In genomic region chr2:10162586-10163497, GRCh38 we compare ENCODE assay signal across 12 cellular contexts. TPM values are rescaled to one million over a fixed set of nuclear protein-coding genes. Genes with fewer than 3 reads are reported as not detected.
DNase-seq lines count a peak whose midpoint lies in the region; ATAC-seq, FAIRE-seq and TF ChIP-seq lines count a peak whose summit lies in the region.
"Had no signal": no experiment of that assay in that cellular context is flagged by ENCODE, and none has a peak within 500 bp of the region (broad histone marks: within the 10 kb centered on the region; RNA-seq: fewer than 3 reads in every experiment).

No MANE protein-coding gene starts in this region.

- TF ChIP-seq POLR2A in endothelial cell of umbilical vein (IDR thresholded peaks at IDR 0.05; ENCODE audit: low read depth, low read length): no peak

- dilution Hi-C loops in endothelial cell of umbilical vein (cut with MboI; ENCODE audit: extremely low pct_ligation_motif_present, low sequenced_read_pairs): no loop called here

- peak overlapping the region; percentile 82 for H3K9ac ChIP-seq in endothelial cell of umbilical vein (replicated peaks; ENCODE audit: extremely low read depth, insufficient read depth, low read length)

- no peak overlapping the region for H3K4me3 ChIP-seq in endothelial cell of umbilical vein (replicated peaks in 1 of 3; ENCODE audit: insufficient read depth in 1 of 3, low read depth in 1 of 3, low read length in 3 of 3)
- H3K4me3 ChIP-seq: breast epithelium had no signal

- DNase-seq in activated T-cell treated with anti-CD3 and anti-CD28 coated beads, Interleukin-2, amount 50 U/mL, for 4 hours: peak; percentile 15
- no peak for DNase-seq in activated T-cell treated with anti-CD3 and anti-CD28 coated beads, Interleukin-2, amount 50 U/mL, for 48 hours
- DNase-seq in NCI-H2227 (lab: John Stamatoyannopoulos, UW; ENCODE audit: unreplicated experiment): peak; percentile 87
- DNase-seq in endothelial cell of umbilical vein (ENCODE audit: low read depth, low spot score): peak; percentile 26
- peak; percentile 63 for DNase-seq in superior temporal gyrus (ENCODE audit: extremely low spot score)
- DNase-seq in H4 (ENCODE audit: low spot score): no peak
- DNase-seq: naive B cell had no signal

- peak overlapping the region; percentile 54 for H3K4me2 ChIP-seq in endothelial cell of umbilical vein (ENCODE audit: insufficient read depth, low read length)

- no peaks in the 10 kb centered on the region for H3K9me3 Mint-ChIP-seq in activated T-cell treated with anti-CD3 and anti-CD28 coated beads, Interleukin-2, amount 50 U/mL, for 4 hours
- H3K9me3 Mint-ChIP-seq: naive B cell had no signal

- POLR2A ChIA-PET in endothelial cell of umbilical vein (lab: Charles Lee): interaction anchor here (0.5 to 0.7 kb wide), 3 partner anchors 36 to 272 kb away, joined by 3 to 4 read pairs (median 3); no protein-coding TSS in a partner anchor

- CTCF ChIA-PET in endothelial cell of umbilical vein (lab: Charles Lee): interaction anchor here (0.8 to 8.3 kb wide), 14 partner anchors 8 to 272 kb away, joined by 3 to 69 read pairs (median 5); partner anchors contain the start of gene HPCAL1

- H3K27ac ChIP-seq in endothelial cell of umbilical vein (ENCODE audit: insufficient read depth, low read depth, low read length): peak overlapping the region; percentile 97
- H3K27ac ChIP-seq: breast epithelium had no signal

- H3K9me3 ChIP-seq in endothelial cell of umbilical vein (replicated peaks; ENCODE audit: control insufficient read depth, insufficient read depth, low read length): no peaks in the 10 kb centered on the region
- H3K9me3 ChIP-seq: breast epithelium had no signal

- no peak overlapping the region for H3K4me3 Mint-ChIP-seq in activated T-cell treated with anti-CD3 and anti-CD28 coated beads, Interleukin-2, amount 50 U/mL, for 4 hours
- H3K4me3 Mint-ChIP-seq: B cell had no signal

- peaks cover 57% of the 10 kb centered on the region for H3K4me1 ChIP-seq in endothelial cell of umbilical vein (ENCODE audit: control insufficient read depth, extremely low read depth, insufficient read depth, low read length)
- H3K4me1 ChIP-seq: breast epithelium had no signal

- H3K27me3 ChIP-seq in endothelial cell of umbilical vein (ENCODE audit: control insufficient read depth in 2 of 2, insufficient read depth in 2 of 2, low read length in 2 of 2): no peaks in the 10 kb centered on the region
- H3K27me3 ChIP-seq: breast epithelium had no signal

- no peak for ATAC-seq in activated T-cell treated with anti-CD3 and anti-CD28 coated beads, Interleukin-2, amount 50 U/mL, for 4 hours
- no peak for ATAC-seq in GM19455 (IDR thresholded peaks at IDR 0.05; ENCODE audit: unreplicated experiment)
- ATAC-seq in GM21529 (IDR thresholded peaks at IDR 0.05; ENCODE audit: unreplicated experiment): no peak

- BruUV-seq in endothelial cell of umbilical vein (replicated peaks; lab: Mats Ljungman, UMichigan): no TSS peak

- H2AFZ ChIP-seq in endothelial cell of umbilical vein (ENCODE audit: low read depth, low read length): no peak overlapping the region

- H3K79me2 ChIP-seq in endothelial cell of umbilical vein (ENCODE audit: control insufficient read depth, insufficient read depth, low read length): no peaks in the 10 kb centered on the region

- peaks cover 6% of the 10 kb centered on the region for H3K4me1 Mint-ChIP-seq in activated T-cell treated with anti-CD3 and anti-CD28 coated beads, Interleukin-2, amount 50 U/mL, for 4 hours (ENCODE audit: low read depth)

- no peaks in the 10 kb centered on the region for H4K20me1 ChIP-seq in endothelial cell of umbilical vein (replicated peaks; ENCODE audit: control insufficient read depth, extremely low read depth, insufficient read depth, low read length)

- no peaks in the 10 kb centered on the region for H3K36me3 ChIP-seq in endothelial cell of umbilical vein (ENCODE audit: control insufficient read depth in 2 of 2, extremely low read depth in 1 of 2, insufficient read depth in 2 of 2, low read length in 2 of 2)
- H3K36me3 ChIP-seq: breast epithelium had no signal

- no peak for FAIRE-seq in endothelial cell of umbilical vein (lab: Jason Lieb, UNC)
- FAIRE-seq: HTR-8/SVneo had no signal

- TF ChIP-seq CTCF in endothelial cell of umbilical vein (IDR thresholded peaks at IDR 0.05; ENCODE audit: extremely low read depth in 1 of 2, insufficient read depth in 1 of 2, low read depth in 1 of 2, low read length in 2 of 2): peak in 1 of 2 donors; percentile 18

- no peaks in the 10 kb centered on the region for H3K27me3 Mint-ChIP-seq in activated T-cell treated with anti-CD3 and anti-CD28 coated beads, Interleukin-2, amount 50 U/mL, for 4 hours (ENCODE audit: low read depth)
- H3K27me3 Mint-ChIP-seq: B cell, naive B cell had no signal

- H3K9me1 ChIP-seq in endothelial cell of umbilical vein (replicated peaks; ENCODE audit: control insufficient read depth, extremely low read depth, insufficient read depth, low read length): no peaks in the 10 kb centered on the region

- no peaks in the 10 kb centered on the region for H3K36me3 Mint-ChIP-seq in activated T-cell treated with anti-CD3 and anti-CD28 coated beads, Interleukin-2, amount 50 U/mL, for 4 hours (ENCODE audit: insufficient read depth)
- H3K36me3 Mint-ChIP-seq: naive B cell had no signal

- intact Hi-C loops in endothelial cell of umbilical vein (cut with micrococcal nuclease): loop anchor here (1.0 to 5.0 kb wide), 3 partner anchors 39 to 246 kb away; no protein-coding TSS in a partner anchor

TF ChIP-seq in endothelial cell of umbilical vein, 7 proteins besides CTCF, POLR2A, EP300 and RAD21:
- no peak for TF ChIP-seq MYC (IDR thresholded peaks at IDR 0.05; ENCODE audit: low read depth, low read length)
- TF ChIP-seq GATA2 (IDR thresholded peaks at IDR 0.05; ENCODE audit: insufficient read depth, insufficient read length, low read depth, low read length): no peak
- TF ChIP-seq EZH2 (IDR thresholded peaks at IDR 0.05; ENCODE audit: borderline replicate concordance, low read depth, low read length, severe bottlenecking): no peak
- no peak for TF ChIP-seq MAX (IDR thresholded peaks at IDR 0.05; ENCODE audit: insufficient read depth, insufficient read length)
- TF ChIP-seq FOS (IDR thresholded peaks at IDR 0.05; ENCODE audit: borderline replicate concordance, insufficient read depth, low read length): no peak
- no peak for TF ChIP-seq JUN (IDR thresholded peaks at IDR 0.05; ENCODE audit: borderline replicate concordance, insufficient read depth, insufficient read length, low read depth)
TF ChIP-seq in endothelial cell of umbilical vein: peak in this region for 0.

RNA-seq across cellular contexts. Expression of gene RRM2, which starts 40.3 kb away (rescaled TPM):
- total RNA-seq in activated T-cell treated with anti-CD3 and anti-CD28 coated beads, Interleukin-2, amount 50 U/mL, for 4 hours: 10 to 100 TPM; 40.9 to 54.9 (median 51.6) TPM
- 220 and 246 TPM in 2 replicates for total RNA-seq in endothelial cell of umbilical vein
- 40.9 and 58.0 TPM in 2 replicates for polyA plus RNA-seq in endothelial cell of umbilical vein
- 64.3 and 82.1 TPM in 2 replicates for polyA plus RNA-seq in endothelial cell of umbilical vein (2011; cell fraction: cytosol; rRNA removed)
- polyA plus RNA-seq in endothelial cell of umbilical vein (2011; cell fraction: nucleus; rRNA removed): 66.4 and 74.8 TPM in 2 replicates
- 94.1 and 188 TPM in 2 replicates for polyA plus RNA-seq in endothelial cell of umbilical vein (2012)
- 65.3 and 69.9 TPM in 2 replicates for polyA minus RNA-seq in endothelial cell of umbilical vein
- polyA minus RNA-seq in endothelial cell of umbilical vein (2011; cell fraction: cytosol; rRNA and poly(A)+ RNA removed): 124 TPM
- polyA minus RNA-seq in endothelial cell of umbilical vein (2011; cell fraction: nucleus; rRNA and poly(A)+ RNA removed): 65.7 and 66.2 TPM in 2 replicates
- total RNA-seq in H4 (2014; rRNA removed; shearing (Covaris generic)): 51.9 and 68.5 TPM in 2 replicates

Comparison
In these comparisons a context has a peak if more than half of its experiments do, and no peak if none do; other contexts are left out.
1. DNase-seq: peak in activated T-cell treated with anti-CD3 and anti-CD28 coated beads, Interleukin-2, amount 50 U/mL, for 4 hours (single experiment), NCI-H2227 (single experiment), endothelial cell of umbilical vein (single experiment) and superior temporal gyrus (single experiment); none in activated T-cell treated with anti-CD3 and anti-CD28 coated beads, Interleukin-2, amount 50 U/mL, for 48 hours (0 of 2) and H4 (single experiment).